25 cellular contexts compared by ENCODE assay signal in genomic region chr3:14770591-14770990, GRCh38. TPM values are rescaled to one million over a fixed set of nuclear protein-coding genes. Genes with fewer than 3 reads are reported as not detected.
"Had no signal": no experiment of that assay in that cellular context is flagged by ENCODE, and none has a peak within 500 bp of the region (broad histone marks: within the 10 kb centered on the region; RNA-seq: fewer than 3 reads in every experiment).

No MANE protein-coding gene starts in this region.

- H3K36me3 ChIP-seq: esophagus muscularis mucosa, heart left ventricle, left ventricle myocardium inferior, pancreas had no signal

- H3K9me3 ChIP-seq: esophagus muscularis mucosa, heart left ventricle, left ventricle myocardium inferior, pancreas, psoas muscle had no signal

- H3K27ac ChIP-seq: esophagus muscularis mucosa, foreskin keratinocyte, heart left ventricle, left ventricle myocardium inferior, pancreas, psoas muscle had no signal

- H3K4me2 ChIP-seq: smooth muscle cell had no signal

- H3K4me3 ChIP-seq: esophagus muscularis mucosa, heart left ventricle, left ventricle myocardium inferior, lung, pancreas, psoas muscle, smooth muscle cell had no signal

- H3K4me1 ChIP-seq: esophagus muscularis mucosa, foreskin keratinocyte, heart left ventricle, left ventricle myocardium inferior, pancreas, psoas muscle had no signal

- DNase-seq: activated B cell treated with CpG ODN at 0.5 μM for 24 hours; activated CD4-positive, alpha-beta T cell treated with anti-CD3 and anti-CD28 coated beads for 36 hours; activated naive CD4-positive, alpha-beta T cell; activated T-cell treated with anti-CD3 and anti-CD28 coated beads, Interleukin-2, amount 50 U/mL, for 4 hours; dermis blood vessel endothelial cell; effector CD4-positive, alpha-beta T cell; foreskin keratinocyte; kidney glomerular epithelial cell; left ventricle myocardium inferior; mesendoderm; naive B cell; nephron progenitor cell; pancreas; psoas muscle; stimulated activated CD4-positive, alpha-beta T cell treated with anti-CD3 and anti-CD28 coated beads, Interleukin-15, amount 100 ng/mL, for 24 hours; stimulated activated CD4-positive, alpha-beta T cell treated with anti-CD3 and anti-CD28 coated beads, Interleukin-2, amount 100 ng/mL, for 24 hours; stimulated activated naive CD4-positive, alpha-beta T cell; T-helper 1 cell; trophoblast cell had no signal

- H3K27me3 ChIP-seq: esophagus muscularis mucosa, heart left ventricle, pancreas had no signal

RNA-seq across cellular contexts. Expression of gene FGD5, which starts 48.2 kb away (rescaled TPM):
- total RNA-seq: activated B cell treated with CpG ODN at 0.5 μM for 24 hours; activated naive CD4-positive, alpha-beta T cell treated with anti-CD3 and anti-CD28 coated beads, Interleukin-2, amount 50 U/mL, for 72 hours; bronchial epithelial cell; foreskin keratinocyte had no signal
- polyA plus RNA-seq: foreskin keratinocyte had no signal
